In the genomic region with DNA sequence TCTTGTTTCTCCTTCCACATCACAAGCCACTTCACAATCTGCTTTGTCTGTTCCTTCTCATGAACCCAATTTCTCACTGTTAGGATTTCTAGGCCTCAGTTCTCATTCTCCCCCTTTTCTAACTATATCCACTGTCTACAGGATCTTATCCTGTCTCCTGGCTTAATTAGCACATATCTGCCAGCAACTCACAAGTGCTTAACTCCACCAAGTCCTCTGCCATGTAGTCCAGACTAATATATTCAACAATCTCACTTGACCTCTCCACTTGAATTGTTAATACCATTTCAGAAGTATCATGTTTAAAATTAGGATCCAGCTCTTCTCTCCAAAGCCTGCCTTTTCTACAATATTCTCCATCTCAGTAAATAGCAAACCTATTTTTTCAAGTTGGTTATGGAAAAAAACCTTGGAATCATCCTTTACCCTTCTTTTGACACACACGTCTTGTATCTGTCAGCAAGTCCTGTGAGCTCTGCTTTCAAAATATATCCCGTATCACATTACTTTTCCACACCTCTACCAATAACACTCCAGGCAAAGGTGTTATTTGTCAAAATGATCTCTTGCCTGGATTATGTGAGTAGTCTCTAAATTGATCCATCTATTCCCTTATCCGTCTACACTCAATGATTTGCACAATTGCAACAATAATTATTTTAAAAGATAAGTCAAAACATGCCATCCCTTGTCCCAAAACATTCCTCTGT, we compare ENCODE assay signal across 1 cellular context.
TF ChIP-seq lines count a peak whose summit lies in the region.

No MANE protein-coding gene starts in this region.

TF ChIP-seq in H1, 55 proteins besides CTCF, POLR2A, EP300 and RAD21 (continued from another document):
- no peak for TF ChIP-seq CHD2 (IDR thresholded peaks at IDR 0.05; ENCODE audit: low read length)
- TF ChIP-seq MAFK (IDR thresholded peaks at IDR 0.05; ENCODE audit: low read depth, low read length): no peak
- no peak for TF ChIP-seq HDAC2 (IDR thresholded peaks at IDR 0.05; ENCODE audit: borderline replicate concordance in 1 of 2, low read depth in 2 of 2, low read length in 2 of 2)
- no peak for TF ChIP-seq GTF2F1 (IDR thresholded peaks at IDR 0.05; ENCODE audit: borderline replicate concordance, low read depth, low read length)
- no peak for TF ChIP-seq GABPA (IDR thresholded peaks at IDR 0.05; ENCODE audit: borderline replicate concordance, insufficient read depth, low read length)
- TF ChIP-seq TBP (IDR thresholded peaks at IDR 0.05; ENCODE audit: low read depth, low read length): no peak
- no peak for TF ChIP-seq JUND (IDR thresholded peaks at IDR 0.05; ENCODE audit: low read length)
- no peak for TF ChIP-seq BACH1 (IDR thresholded peaks at IDR 0.05; ENCODE audit: low read length)
- no peak for TF ChIP-seq FOSL1 (IDR thresholded peaks at IDR 0.05; ENCODE audit: insufficient read depth, low read depth, low read length)
- TF ChIP-seq KDM1A (IDR thresholded peaks at IDR 0.05; ENCODE audit: borderline replicate concordance, low read length): no peak
- no peak for TF ChIP-seq SIRT6 (IDR thresholded peaks at IDR 0.05; ENCODE audit: low read length)
